Comparison of ENCODE assay signal across 22 cellular contexts in the genomic region with DNA sequence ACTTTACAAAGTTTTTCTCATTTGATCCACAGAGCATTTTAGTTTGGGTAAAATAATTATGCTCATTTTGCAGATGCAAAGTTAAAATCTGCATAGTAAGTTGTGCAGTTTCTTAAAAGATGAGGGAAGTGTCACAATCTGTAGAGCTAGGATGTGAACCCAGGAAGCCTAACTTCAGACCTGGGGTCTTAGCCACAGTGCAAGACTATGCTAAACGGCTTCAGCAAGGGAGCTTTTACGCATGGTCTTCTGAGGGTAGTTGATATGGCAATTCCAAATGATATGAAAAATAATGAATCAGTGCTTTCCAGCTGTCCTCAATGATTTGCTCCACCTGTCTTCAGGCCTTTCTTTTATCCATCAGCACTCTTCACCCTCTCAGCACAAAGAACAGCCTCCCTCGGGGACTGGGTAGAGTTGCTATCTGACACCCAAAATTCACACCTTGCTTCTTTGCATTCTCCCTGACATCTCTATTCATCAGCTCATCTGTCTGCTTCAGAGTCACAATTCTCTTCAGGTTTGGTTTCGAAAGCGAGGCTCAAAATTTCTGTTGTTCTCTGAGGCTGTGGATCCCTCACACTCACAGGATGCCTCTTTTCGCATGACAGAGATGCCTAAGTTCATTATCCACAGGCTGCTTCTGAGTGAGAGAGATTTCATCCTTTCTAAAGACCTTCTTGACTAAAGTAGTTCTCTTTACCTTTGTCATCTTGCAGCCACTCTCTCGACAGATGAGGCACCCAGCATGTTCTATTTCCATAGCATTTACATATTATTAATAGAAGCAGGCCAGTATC.
DNase-seq lines count a peak whose midpoint lies in the region; ATAC-seq and TF ChIP-seq lines count a peak whose summit lies in the region.
"Had no signal": no experiment of that assay in that cellular context is flagged by ENCODE, and none has a peak within 500 bp of the region (broad histone marks: within the 10 kb centered on the region; RNA-seq: fewer than 3 reads in every experiment).

No MANE protein-coding gene starts in this region.

- H3K4me3 ChIP-seq in Karpas-422 (ENCODE audit: low read length) (no peak overlapping the region), coronary artery (no peak overlapping the region), foreskin fibroblast (ENCODE audit: low read depth in 1 of 2, low read length in 2 of 2) (no peak overlapping the region)
- H3K4me3 ChIP-seq: skin epidermis had no signal

- H3K27ac Mint-ChIP-seq in WTC11 (peak overlapping the region; percentile 75), nephron progenitor cell (peak overlapping the region; percentile 7)
- H3K27ac Mint-ChIP-seq in effector memory CD8-positive, alpha-beta T cell, result no peak overlapping the region
- H3K27ac Mint-ChIP-seq: activated CD4-positive, alpha-beta T cell treated with anti-CD3 and anti-CD28 coated beads, Interleukin-2, amount 10 ng/mL, durations not matched to agents 7 days and 5 days; activated naive CD4-positive, alpha-beta T cell treated with anti-CD3 and anti-CD28 coated beads, Interleukin-2, amount 10 ng/mL, durations not matched to agents 7 days and 5 days; activated T-helper 1 cell treated with anti-CD3 and anti-CD28 coated beads, Interleukin-12 subunit alpha, Interleukin-12 subunit beta, Interleukin-2, Interleukin-4 antibody, amounts not matched to agents 30 ng/mL and 10 ng/mL and 1 ng/mL, durations not matched to agents 14 hours and 24 hours and 36 hours had no signal

- POLR2A ChIA-PET in WTC11 (lab: Charles Lee), result no interaction called here

- H3K27me3 ChIP-seq in Karpas-422 (ENCODE audit: low read length), result no peaks in the 10 kb centered on the region

- no peak overlapping the region for H3K4me2 ChIP-seq in Karpas-422 (ENCODE audit: low read depth, low read length, poor library complexity, severe bottlenecking)
- H3K4me2 ChIP-seq: SK-N-SH had no signal

- no peak overlapping the region for H3K9ac ChIP-seq in Karpas-422 (ENCODE audit: low read length)
- H3K9ac ChIP-seq: SK-N-SH had no signal

- H3K9me2 ChIP-seq in Karpas-422 (replicated peaks; ENCODE audit: insufficient read depth, low read length), result no peaks in the 10 kb centered on the region
- H3K9me2 ChIP-seq: SK-N-SH had no signal

- H3K4me3 Mint-ChIP-seq in WTC11 (0 out of 2 replicates have a peak overlapping the region, but pooled peaks have one; percentile 3), nephron progenitor cell (no peak overlapping the region)
- H3K4me3 Mint-ChIP-seq in effector memory CD8-positive, alpha-beta T cell, result no peak overlapping the region
- H3K4me3 Mint-ChIP-seq: activated CD4-positive, alpha-beta T cell treated with anti-CD3 and anti-CD28 coated beads, Interleukin-2, amount 10 ng/mL, durations not matched to agents 7 days and 5 days; activated naive CD4-positive, alpha-beta T cell treated with anti-CD3 and anti-CD28 coated beads, Interleukin-2, amount 10 ng/mL, durations not matched to agents 7 days and 5 days; activated T-helper 1 cell treated with anti-CD3 and anti-CD28 coated beads, Interleukin-12 subunit alpha, Interleukin-12 subunit beta, Interleukin-2, Interleukin-4 antibody, amounts not matched to agents 30 ng/mL and 10 ng/mL and 1 ng/mL, durations not matched to agents 14 hours and 24 hours and 36 hours had no signal

- no peaks in the 10 kb centered on the region for H3K36me3 ChIP-seq in Karpas-422 (ENCODE audit: insufficient read depth, low read length)

- peaks cover 12% of the 10 kb centered on the region for H3K4me1 ChIP-seq in Karpas-422 (ENCODE audit: low read length)

- peak; percentile 88 for ATAC-seq in WTC11
- ATAC-seq in effector memory CD8-positive, alpha-beta T cell (replicated peaks), result no peak
- ATAC-seq in HG03025 (IDR thresholded peaks at IDR 0.05; ENCODE audit: low FRiP score, unreplicated experiment), result no peak
- ATAC-seq: left cardiac atrium had no signal

- H3K79me2 ChIP-seq in Karpas-422 (ENCODE audit: low read length), result no peaks in the 10 kb centered on the region

- TF ChIP-seq CTCF in WTC11 (IDR thresholded peaks at IDR 0.05) (no peak), nephron progenitor cell (IDR thresholded peaks at IDR 0.05) (no peak), coronary artery (IDR thresholded peaks at IDR 0.05) (no peak), foreskin fibroblast (IDR thresholded peaks at IDR 0.05; ENCODE audit: low read depth, low read length) (no peak)

- H2AFZ ChIP-seq in Karpas-422 (ENCODE audit: low read length), result no peak overlapping the region

- peak; percentile 47 for DNase-seq in Karpas-422
- DNase-seq in NCI-H2107 treated with DMSO at 0.1 percent for 48 hours (lab: John Stamatoyannopoulos, UW; ENCODE audit: unreplicated experiment), result peak; percentile 90
- no peak for DNase-seq in WTC11 (ENCODE audit: low spot score)
- DNase-seq in nephron progenitor cell, result no peak
- no peak for DNase-seq in effector memory CD8-positive, alpha-beta T cell
- DNase-seq in coronary artery (ENCODE audit: low spot score), result no peak
- DNase-seq in foreskin fibroblast, result no peak
- DNase-seq: activated CD4-positive, alpha-beta T cell treated with anti-CD3 and anti-CD28 coated beads, Interleukin-2, amount 10 ng/mL, durations not matched to agents 7 days and 5 days; activated naive CD4-positive, alpha-beta T cell treated with anti-CD3 and anti-CD28 coated beads, Interleukin-2, amount 10 ng/mL, durations not matched to agents 7 days and 5 days; amniotic stem cell; Calu3; cortex of kidney; EL; left cardiac atrium; nucleus accumbens; SK-N-SH; T-helper 2 cell; trophoblast cell had no signal

- H3K27ac ChIP-seq in Karpas-422 (ENCODE audit: low read length) (peak overlapping the region; percentile 67), coronary artery (no peak overlapping the region)
- H3K27ac ChIP-seq: C4-2B, skin epidermis had no signal

- H3K9me3 Mint-ChIP-seq in WTC11 (no peaks in the 10 kb centered on the region), nephron progenitor cell (no peaks in the 10 kb centered on the region)
- H3K9me3 Mint-ChIP-seq in effector memory CD8-positive, alpha-beta T cell, result peaks cover 6% of the 10 kb centered on the region in 2 donors
- H3K9me3 Mint-ChIP-seq: activated naive CD4-positive, alpha-beta T cell treated with anti-CD3 and anti-CD28 coated beads, Interleukin-2, amount 10 ng/mL, durations not matched to agents 7 days and 5 days; activated T-helper 1 cell treated with anti-CD3 and anti-CD28 coated beads, Interleukin-12 subunit alpha, Interleukin-12 subunit beta, Interleukin-2, Interleukin-4 antibody, amounts not matched to agents 30 ng/mL and 10 ng/mL and 1 ng/mL, durations not matched to agents 14 hours and 24 hours and 36 hours had no signal

- H4K20me1 ChIP-seq in Karpas-422 (ENCODE audit: insufficient read depth, low read depth, low read length), result no peaks in the 10 kb centered on the region

- no peaks in the 10 kb centered on the region for H3K36me3 Mint-ChIP-seq in WTC11
- no peaks in the 10 kb centered on the region for H3K36me3 Mint-ChIP-seq in nephron progenitor cell (ENCODE audit: low read depth)
- no peaks in the 10 kb centered on the region for H3K36me3 Mint-ChIP-seq in effector memory CD8-positive, alpha-beta T cell (ENCODE audit: insufficient read depth)
- H3K36me3 Mint-ChIP-seq: activated naive CD4-positive, alpha-beta T cell treated with anti-CD3 and anti-CD28 coated beads, Interleukin-2, amount 10 ng/mL, durations not matched to agents 7 days and 5 days had no signal

- peaks cover 17% of the 10 kb centered on the region for H3K4me1 Mint-ChIP-seq in WTC11
- peaks cover 12% of the 10 kb centered on the region for H3K4me1 Mint-ChIP-seq in nephron progenitor cell
- no peaks in the 10 kb centered on the region for H3K4me1 Mint-ChIP-seq in effector memory CD8-positive, alpha-beta T cell (ENCODE audit: low read depth in 2 of 2)
- H3K4me1 Mint-ChIP-seq: activated CD4-positive, alpha-beta T cell treated with anti-CD3 and anti-CD28 coated beads, Interleukin-2, amount 10 ng/mL, durations not matched to agents 7 days and 5 days; activated naive CD4-positive, alpha-beta T cell treated with anti-CD3 and anti-CD28 coated beads, Interleukin-2, amount 10 ng/mL, durations not matched to agents 7 days and 5 days had no signal

- H3K27me3 Mint-ChIP-seq in WTC11 (ENCODE audit: low read depth) (no peaks in the 10 kb centered on the region), nephron progenitor cell (ENCODE audit: low read depth, poor library complexity) (no peaks in the 10 kb centered on the region)
- H3K27me3 Mint-ChIP-seq in effector memory CD8-positive, alpha-beta T cell, result no peaks in the 10 kb centered on the region
- H3K27me3 Mint-ChIP-seq: activated CD4-positive, alpha-beta T cell treated with anti-CD3 and anti-CD28 coated beads, Interleukin-2, amount 10 ng/mL, durations not matched to agents 7 days and 5 days; activated naive CD4-positive, alpha-beta T cell treated with anti-CD3 and anti-CD28 coated beads, Interleukin-2, amount 10 ng/mL, durations not matched to agents 7 days and 5 days had no signal

- CTCF ChIA-PET in WTC11 (lab: Charles Lee), result no interaction called here

- H3K9me3 ChIP-seq in Karpas-422 (ENCODE audit: low read length), result no peaks in the 10 kb centered on the region
- H3K9me3 ChIP-seq: SK-N-SH had no signal

TF ChIP-seq in WTC11, 78 proteins besides CTCF, POLR2A, EP300 and RAD21:
- no peak for TF ChIP-seq GABPB1 (CRISPR knock-in tag; IDR thresholded peaks at IDR 0.05)
TF ChIP-seq in WTC11: peak in this region for 0.

Comparison
In these comparisons a context has a peak if more than half of its experiments do, and no peak if none do; other contexts are left out.
1. DNase-seq: peak in Karpas-422 (single experiment) and NCI-H2107 treated with DMSO at 0.1 percent for 48 hours (single experiment); none in WTC11 (single experiment), nephron progenitor cell (single experiment), effector memory CD8-positive, alpha-beta T cell (0 of 3), coronary artery (single experiment) and foreskin fibroblast (0 of 2).
2. H3K27ac Mint-ChIP-seq: peak in WTC11 (single experiment) and nephron progenitor cell (single experiment); none in effector memory CD8-positive, alpha-beta T cell (0 of 2).